8 cellular contexts compared by ENCODE assay signal in genomic region chr15:92807971-92808571, GRCh38.
DNase-seq lines count a peak whose midpoint lies in the region; FAIRE-seq and TF ChIP-seq lines count a peak whose summit lies in the region.

No MANE protein-coding gene starts in this region.

- peak; percentile 27 for DNase-seq in activated naive CD4-positive, alpha-beta T cell treated with anti-CD3 and anti-CD28 coated beads for 36 hours
- no peak for DNase-seq in activated naive CD4-positive, alpha-beta T cell (lab: John Stamatoyannopoulos, UW)
- DNase-seq in SK-N-MC (ENCODE audit: low read depth, low spot score) (no peak), neural crest cell (ENCODE audit: low read depth, low spot score) (no peak), GM19240 (ENCODE audit: insufficient read length, low spot score) (no peak), DMS114 treated with DMSO at 0.1 percent for 48 hours (lab: John Stamatoyannopoulos, UW; ENCODE audit: unreplicated experiment) (no peak), GM12891 (ENCODE audit: insufficient read length, low spot score) (no peak)

- no peak overlapping the region for H3K4me3 ChIP-seq in SK-N-MC

- no peaks in the 10 kb centered on the region for H3K27me3 Mint-ChIP-seq in activated naive CD4-positive, alpha-beta T cell treated with anti-CD3 and anti-CD28 coated beads for 36 hours (ENCODE audit: low read depth)
- H3K27me3 Mint-ChIP-seq in dendritic cell treated with granulocyte-macrophage colony-stimulating factor and Interleukin-4, amounts not matched to agents 40 ng/mL and 50 ng/mL, for 4 days = no peaks in the 10 kb centered on the region
- H3K27me3 Mint-ChIP-seq in neural crest cell (ENCODE audit: low read depth) = no peaks in the 10 kb centered on the region

- H3K9ac ChIP-seq in SK-N-MC (ENCODE audit: insufficient read length) = no peak overlapping the region

- no peak for TF ChIP-seq POLR2A in GM12891 (IDR thresholded peaks at IDR 0.05; ENCODE audit: low read depth, low read length)

- CTCF ChIA-PET in activated naive CD4-positive, alpha-beta T cell treated with anti-CD3 and anti-CD28 coated beads for 36 hours (lab: Charles Lee) = interaction anchor here (0.6 to 5.1 kb wide), 20 partner anchors 9 to 120 kb away, joined by 3 to 38 read pairs (median 4); no protein-coding TSS in a partner anchor

- H3K36me3 Mint-ChIP-seq in activated naive CD4-positive, alpha-beta T cell treated with anti-CD3 and anti-CD28 coated beads for 36 hours (ENCODE audit: low read depth) = peaks cover 6% of the 10 kb centered on the region
- peaks cover 10% of the 10 kb centered on the region for H3K36me3 Mint-ChIP-seq in dendritic cell treated with granulocyte-macrophage colony-stimulating factor and Interleukin-4, amounts not matched to agents 40 ng/mL and 50 ng/mL, for 4 days (ENCODE audit: low read depth)
- H3K36me3 Mint-ChIP-seq in neural crest cell (ENCODE audit: low read depth) = peaks cover 4% of the 10 kb centered on the region

- peak overlapping the region; percentile 87 for H3K4me3 Mint-ChIP-seq in activated naive CD4-positive, alpha-beta T cell treated with anti-CD3 and anti-CD28 coated beads for 36 hours
- peak overlapping the region; percentile 79 for H3K4me3 Mint-ChIP-seq in dendritic cell treated with granulocyte-macrophage colony-stimulating factor and Interleukin-4, amounts not matched to agents 40 ng/mL and 50 ng/mL, for 4 days
- H3K4me3 Mint-ChIP-seq in neural crest cell = peak overlapping the region; percentile 89

- TF ChIP-seq CTCF in neural crest cell (conservative IDR thresholded peaks at IDR 0.05) = no peak

- H3K27ac Mint-ChIP-seq in activated naive CD4-positive, alpha-beta T cell treated with anti-CD3 and anti-CD28 coated beads for 36 hours = peak overlapping the region; percentile 99
- H3K27ac Mint-ChIP-seq in dendritic cell treated with granulocyte-macrophage colony-stimulating factor and Interleukin-4, amounts not matched to agents 40 ng/mL and 50 ng/mL, for 4 days = peak overlapping the region; percentile 99
- peak overlapping the region; percentile 79 for H3K27ac Mint-ChIP-seq in neural crest cell (ENCODE audit: unreplicated experiment)

- peak overlapping the region; percentile 36; the same call in 1 of the 2 replicates for H3K27ac ChIP-seq in SK-N-MC

- intact Hi-C loops in activated naive CD4-positive, alpha-beta T cell treated with anti-CD3 and anti-CD28 coated beads for 36 hours (cut with micrococcal nuclease) = loop anchor here (2.0 kb wide), 1 partner anchor 211 kb away; no protein-coding TSS in a partner anchor
- intact Hi-C loops in dendritic cell treated with granulocyte-macrophage colony-stimulating factor and Interleukin-4, amounts not matched to agents 40 ng/mL and 50 ng/mL, for 4 days (cut with micrococcal nuclease) = loop anchor here (5.0 kb wide), 1 partner anchor 39 kb away; no protein-coding TSS in a partner anchor

- H3K9me3 Mint-ChIP-seq in activated naive CD4-positive, alpha-beta T cell treated with anti-CD3 and anti-CD28 coated beads for 36 hours = no peaks in the 10 kb centered on the region
- H3K9me3 Mint-ChIP-seq in dendritic cell treated with granulocyte-macrophage colony-stimulating factor and Interleukin-4, amounts not matched to agents 40 ng/mL and 50 ng/mL, for 4 days = no peaks in the 10 kb centered on the region
- H3K9me3 Mint-ChIP-seq in neural crest cell = no peaks in the 10 kb centered on the region

- H3K4me1 Mint-ChIP-seq in activated naive CD4-positive, alpha-beta T cell treated with anti-CD3 and anti-CD28 coated beads for 36 hours (ENCODE audit: low read depth) = peaks cover 46% of the 10 kb centered on the region
- peaks cover 45% of the 10 kb centered on the region for H3K4me1 Mint-ChIP-seq in dendritic cell treated with granulocyte-macrophage colony-stimulating factor and Interleukin-4, amounts not matched to agents 40 ng/mL and 50 ng/mL, for 4 days (ENCODE audit: low read depth)
- peaks cover 55% of the 10 kb centered on the region for H3K4me1 Mint-ChIP-seq in neural crest cell

- FAIRE-seq in GM12891 (lab: Jason Lieb, UNC) = no peak

- H3K36me3 ChIP-seq in SK-N-MC (ENCODE audit: insufficient read depth, low read length) = no peaks in the 10 kb centered on the region

- H3K9me3 ChIP-seq in SK-N-MC (ENCODE audit: low read depth, low read length) = no peaks in the 10 kb centered on the region

TF ChIP-seq in GM12891, 5 proteins besides CTCF, POLR2A, EP300 and RAD21:
- no peak for TF ChIP-seq POU2F2 (IDR thresholded peaks at IDR 0.05; ENCODE audit: low read depth, low read length)
- no peak for TF ChIP-seq SPI1 (IDR thresholded peaks at IDR 0.05; ENCODE audit: low read depth, low read length)
- no peak for TF ChIP-seq TAF1 (IDR thresholded peaks at IDR 0.05; ENCODE audit: low read depth, low read length)
- no peak for TF ChIP-seq POLR2AphosphoS5 (IDR thresholded peaks at IDR 0.05; ENCODE audit: low read depth, low read length)
- TF ChIP-seq PAX5 (IDR thresholded peaks at IDR 0.05; ENCODE audit: insufficient read depth, low read length, severe bottlenecking) = no peak
